ENCODE assay signal across 9 cellular contexts in genomic region chr11:61923166-61924015, GRCh38. TPM values are rescaled to one million over a fixed set of nuclear protein-coding genes. Genes with fewer than 3 reads are reported as not detected.
DNase-seq lines count a peak whose midpoint lies in the region; ATAC-seq and TF ChIP-seq lines count a peak whose summit lies in the region.
"Had no signal": no experiment of that assay in that cellular context is flagged by ENCODE, and none has a peak within 500 bp of the region (broad histone marks: within the 10 kb centered on the region; RNA-seq: fewer than 3 reads in every experiment).

No MANE protein-coding gene starts in this region.

- no peak overlapping the region for H3K27ac ChIP-seq in H9 (ENCODE audit: insufficient read length, low read depth, low read length)
- peak overlapping the region; percentile 97 for H3K27ac ChIP-seq in hepatocyte
- H3K27ac ChIP-seq in gastrocnemius medialis: peak overlapping the region; percentile 55 to 83 (median 73)

- no peak overlapping the region for H2BK120ac ChIP-seq in H9 (ENCODE audit: low read depth, low read length, poor library complexity, severe bottlenecking)

- ATAC-seq in gastrocnemius medialis (peak; percentile 75 to 77), HG03159 (IDR thresholded peaks at IDR 0.05; ENCODE audit: unreplicated experiment) (no peak), HG03521 (IDR thresholded peaks at IDR 0.05; ENCODE audit: unreplicated experiment) (no peak)

- H3K4me3 Mint-ChIP-seq in H9: peak overlapping the region in 1 of 2 experiments; percentile 52; a peak in 2 of 5 replicates
- H3K4me3 Mint-ChIP-seq: IgD-negative memory B cell had no signal

- no peak overlapping the region for H4K91ac ChIP-seq in H9 (ENCODE audit: insufficient read length, low read depth, low read length)

- H2BK15ac ChIP-seq in H9 (ENCODE audit: low read depth, low read length): no peak overlapping the region

- no peak overlapping the region for H3K9ac ChIP-seq in H9 (ENCODE audit: extremely low read depth, insufficient read length, low read length)

- no peaks in the 10 kb centered on the region for H3K36me3 Mint-ChIP-seq in H9 (ENCODE audit: insufficient read depth in 1 of 3, low read depth in 3 of 3)
- H3K36me3 Mint-ChIP-seq: IgD-negative memory B cell had no signal

- peak overlapping the region; percentile 74 for H3K14ac ChIP-seq in H9 (ENCODE audit: insufficient read depth, low read length)

- H2BK5ac ChIP-seq in H9 (ENCODE audit: insufficient read length, low read length): no peak overlapping the region

- TF ChIP-seq CTCF in H9 (conservative IDR thresholded peaks at IDR 0.05) (no peak), hepatocyte (IDR thresholded peaks at IDR 0.05; ENCODE audit: poor library complexity) (no peak), gastrocnemius medialis (IDR thresholded peaks at IDR 0.05 in 4 of 5, conservative IDR thresholded peaks at IDR 0.05 in 1 of 5) (no peak)

- H4K20me1 ChIP-seq in H9 (ENCODE audit: control insufficient read depth, insufficient read depth, insufficient read length): no peaks in the 10 kb centered on the region
- H4K20me1 ChIP-seq in hepatocyte (ENCODE audit: insufficient read depth, poor library complexity, severe bottlenecking): no peaks in the 10 kb centered on the region

- H3K36me3 ChIP-seq in hepatocyte (replicated peaks; ENCODE audit: insufficient read depth, low read depth): no peaks in the 10 kb centered on the region
- no peaks in the 10 kb centered on the region for H3K36me3 ChIP-seq in gastrocnemius medialis

- peaks cover 20% of the 10 kb centered on the region for H3K27me3 Mint-ChIP-seq in H9 (ENCODE audit: low read depth)

- TF ChIP-seq POLR2A in gastrocnemius medialis (IDR thresholded peaks at IDR 0.05): peak in 1 of 2 donors; percentile 13

- H3K9me2 ChIP-seq in hepatocyte (replicated peaks; ENCODE audit: insufficient read depth): no peaks in the 10 kb centered on the region

- no peak overlapping the region for H2AK5ac ChIP-seq in H9 (ENCODE audit: insufficient read length, low read length)

- H3K27ac Mint-ChIP-seq in H9: peak overlapping the region; percentile 87 to 89 (median 88); a peak in 5 of 7 replicates
- H3K27ac Mint-ChIP-seq: IgD-negative memory B cell had no signal

- no peak overlapping the region for H2AFZ ChIP-seq in H9 (ENCODE audit: low read length)
- no peak overlapping the region for H2AFZ ChIP-seq in hepatocyte

- peak overlapping the region; percentile 61 for H4K5ac ChIP-seq in H9 (ENCODE audit: insufficient read length, low read depth, low read length)

- no peak overlapping the region for H2BK20ac ChIP-seq in H9 (ENCODE audit: low read depth, low read length, poor library complexity, severe bottlenecking)

- H3K4me1 ChIP-seq in H9 (ENCODE audit: insufficient read depth, low read length): peaks cover 7% of the 10 kb centered on the region; the same call in 1 of the 2 replicates
- H3K4me1 ChIP-seq in hepatocyte (ENCODE audit: insufficient read depth): peaks cover 42% of the 10 kb centered on the region
- peaks cover 16 to 17% of the 10 kb centered on the region in 2 donors for H3K4me1 ChIP-seq in gastrocnemius medialis

- peak overlapping the region; percentile 56 for H3K18ac ChIP-seq in H9 (ENCODE audit: insufficient read length, low read depth, low read length)

- no CpG with 5 or more reads among the region's 17 CpGs for WGBS in H9 (ENCODE audit: extremely low coverage, insufficient read length, low lambda C conversion rate)
- 17% methylated on average over 17 of the region's 17 CpGs for WGBS in hepatocyte (ENCODE audit: low lambda C conversion rate, missing lambda C conversion rate)

- no peaks in the 10 kb centered on the region for H3K79me1 ChIP-seq in H9 (ENCODE audit: insufficient read depth, low read depth, low read length, poor library complexity, severe bottlenecking)

- no peak overlapping the region for H3K56ac ChIP-seq in H9 (ENCODE audit: insufficient read length, low read depth, low read length)

- H3K4me2 ChIP-seq in H9 (ENCODE audit: insufficient read depth, insufficient read length, low read length) (no peak overlapping the region), hepatocyte (peak overlapping the region; percentile 63)

- no peaks in the 10 kb centered on the region for H3K27me3 ChIP-seq in H9 (ENCODE audit: insufficient read depth, low read length)
- no peaks in the 10 kb centered on the region for H3K27me3 ChIP-seq in hepatocyte
- peaks cover 9 to 13% (median 9%) of the 10 kb centered on the region in 3 donors for H3K27me3 ChIP-seq in gastrocnemius medialis

- no peaks in the 10 kb centered on the region for H3K9me3 ChIP-seq in H9 (ENCODE audit: control insufficient read depth, low read depth, low read length)
- no peaks in the 10 kb centered on the region for H3K9me3 ChIP-seq in hepatocyte (ENCODE audit: low read depth)
- no peaks in the 10 kb centered on the region for H3K9me3 ChIP-seq in gastrocnemius medialis

- no peak overlapping the region for H3T11ph ChIP-seq in H9 (ENCODE audit: low read length)

- H4K8ac ChIP-seq in H9 (replicated peaks; ENCODE audit: insufficient read length, low read depth, low read length): no peak overlapping the region

- H3K23ac ChIP-seq in H9 (ENCODE audit: insufficient read length, low read depth, low read length): no peak overlapping the region

- no peak overlapping the region for H3K4ac ChIP-seq in H9 (ENCODE audit: low read depth, low read length)

- peak; percentile 72 for DNase-seq in H9
- peak; percentile 9 for DNase-seq in amniotic epithelial cell (ENCODE audit: low read depth)
- peak; percentile 94 for DNase-seq in hepatocyte (ENCODE audit: low spot score)
- DNase-seq in gastrocnemius medialis: peak; percentile 67 to 81
- no peak for DNase-seq in SKM-1 treated with dmso at 0.1 percent for 144 hours (lab: John Stamatoyannopoulos, UW; ENCODE audit: unreplicated experiment)
- DNase-seq in T-helper 9 cell: no peak

- peaks cover 29 to 42% of the 10 kb centered on the region in 2 experiments for H3K4me1 Mint-ChIP-seq in H9

- in situ Hi-C loops in gastrocnemius medialis (cut with MboI; ENCODE audit: low sequenced_read_pairs in 4 of 4): no loop called here

- H3K4me3 ChIP-seq in hepatocyte (no peak overlapping the region), gastrocnemius medialis (no peak overlapping the region)

- H3K9me3 Mint-ChIP-seq in H9: no peaks in the 10 kb centered on the region; a peak in 2 of 5 replicates
- H3K9me3 Mint-ChIP-seq: IgD-negative memory B cell had no signal

- H3K23me2 ChIP-seq in H9 (ENCODE audit: insufficient read length, low read depth, low read length, poor library complexity, severe bottlenecking): no peaks in the 10 kb centered on the region

- H2BK12ac ChIP-seq in H9 (ENCODE audit: insufficient read length, low read depth, low read length): no peak overlapping the region

- H3K79me2 ChIP-seq in H9 (ENCODE audit: insufficient read depth, low read length): no peaks in the 10 kb centered on the region
- H3K79me2 ChIP-seq in hepatocyte: no peaks in the 10 kb centered on the region

- intact Hi-C loops in gastrocnemius medialis (cut with DNase I; ENCODE audit: low total_unique reads): no loop called here

RNA-seq across cellular contexts. Expression of gene RAB3IL1, which starts 6.0 kb away (rescaled TPM):
- total RNA-seq in H9 (2021) (1.8 and 2.4 TPM in 2 replicates), hepatocyte (9.1 and 10.8 TPM in 2 replicates), gastrocnemius medialis (1 to 10 TPM; 3.9 to 5.4 (median 4.9) TPM)
- 15.4 and 18.6 TPM in 2 replicates for polyA plus RNA-seq in hepatocyte
- polyA plus RNA-seq: IgD-negative memory B cell had no signal

RNA-seq across cellular contexts. Expression of gene BEST1, which starts 26.8 kb away (rescaled TPM):
- total RNA-seq in H9 (2021): 0.18 and 0.24 TPM in 2 replicates
- 3.5 and 4.7 TPM in 2 replicates for total RNA-seq in hepatocyte
- 5.7 and 6.9 TPM in 2 replicates for polyA plus RNA-seq in hepatocyte
- total RNA-seq in gastrocnemius medialis: 1 to 10 TPM in 1 of 4 donors, under 1 TPM in 2, not detected in 1; 0.93 to 1.7 (median 0.94) TPM

RNA-seq across cellular contexts. Expression of gene FADS3, which starts 32.0 kb away (rescaled TPM):
- 34.9 and 36.7 TPM in 2 replicates for total RNA-seq in H9 (2021)
- total RNA-seq in hepatocyte: 19.4 and 25.0 TPM in 2 replicates
- 36.0 and 37.0 TPM in 2 replicates for polyA plus RNA-seq in hepatocyte
- 100 to 1,000 TPM in 2 of 4 donors, 10 to 100 TPM in 2; 40.7 to 196 (median 89.0) TPM for total RNA-seq in gastrocnemius medialis

RNA-seq across cellular contexts. Expression of gene FTH1, which starts 44.0 kb away (rescaled TPM):
- 1,505 and 1,558 TPM in 2 replicates for total RNA-seq in H9 (2021)
- total RNA-seq in hepatocyte: 1,071 and 1,519 TPM in 2 replicates
- polyA plus RNA-seq in hepatocyte: 8,379 and 8,694 TPM in 2 replicates
- total RNA-seq in gastrocnemius medialis: 1,000 to 10,000 TPM; 1,340 to 3,366 (median 1,705) TPM

Comparison
In these comparisons a context has a peak if more than half of its experiments do, and no peak if none do; other contexts are left out.
1. DNase-seq: peak in H9 (single experiment), amniotic epithelial cell (single experiment), hepatocyte (single experiment) and gastrocnemius medialis (2 of 2); none in SKM-1 treated with dmso at 0.1 percent for 144 hours (single experiment) and T-helper 9 cell (single experiment).
2. ATAC-seq: peak in gastrocnemius medialis (2 of 2); none in HG03159 (single experiment) and HG03521 (single experiment).